In genomic region chr7:3578399-3578798, GRCh38 we compare ENCODE assay signal across 17 cellular contexts.
A peak's percentile ranks its signal among the peaks of the same experiment; 100 is the strongest.
DNase-seq lines count a peak whose midpoint lies in the region; TF ChIP-seq lines count a peak whose summit lies in the region.
"Had no signal": no experiment of that assay in that cellular context is flagged by ENCODE, and none has a peak within 500 bp of the region (broad histone marks: within the 10 kb centered on the region; RNA-seq: fewer than 3 reads in every experiment).

No MANE protein-coding gene starts in this region.

- H3K4me3 ChIP-seq in OCI-LY7 (ENCODE audit: low read depth, low read length, poor library complexity, severe bottlenecking), result no peak overlapping the region
- H3K4me3 ChIP-seq: BLaER1 had no signal

- POLR2A ChIA-PET in OCI-LY7 (lab: Charles Lee), result no interaction called here

- H3K9me2 ChIP-seq in OCI-LY7 (ENCODE audit: insufficient read depth, low read length), result no peaks in the 10 kb centered on the region

- H3K4me2 ChIP-seq in OCI-LY7 (ENCODE audit: low read length), result no peak overlapping the region
- H3K4me2 ChIP-seq: BLaER1 had no signal

- H3K4me3 Mint-ChIP-seq in activated CD4-positive, alpha-beta T cell treated with anti-CD3 and anti-CD28 coated beads, Interleukin-2, amount 10 ng/mL, durations not matched to agents 24 days and 14 days, result no peak overlapping the region
- H3K4me3 Mint-ChIP-seq in glutamatergic neuron (ENCODE audit: unreplicated experiment), result no peak overlapping the region
- H3K4me3 Mint-ChIP-seq: CD14-positive monocyte; CD4-positive, alpha-beta memory T cell; HFFc6 had no signal

- H4K20me1 ChIP-seq in OCI-LY7 (ENCODE audit: insufficient read depth, low read length), result no peaks in the 10 kb centered on the region
- H4K20me1 ChIP-seq: BLaER1 had no signal

- H3K27me3 Mint-ChIP-seq in activated CD4-positive, alpha-beta T cell treated with anti-CD3 and anti-CD28 coated beads, Interleukin-2, amount 10 ng/mL, durations not matched to agents 24 days and 14 days, result no peaks in the 10 kb centered on the region
- H3K27me3 Mint-ChIP-seq in glutamatergic neuron (ENCODE audit: unreplicated experiment), result peaks cover 10% of the 10 kb centered on the region

- BruUV-seq in OCI-LY7 (replicated peaks; lab: Mats Ljungman, UMichigan), result no TSS peak

- no peaks in the 10 kb centered on the region for H3K4me1 ChIP-seq in OCI-LY7 (ENCODE audit: insufficient read depth, low read length, poor library complexity, severe bottlenecking)
- H3K4me1 ChIP-seq: BLaER1 had no signal

- intact Hi-C loops in activated CD4-positive, alpha-beta T cell treated with anti-CD3 and anti-CD28 coated beads, Interleukin-2, amount 10 ng/mL, durations not matched to agents 24 days and 14 days (cut with micrococcal nuclease), result no loop called here
- intact Hi-C loops in OCI-LY7 (cut with micrococcal nuclease; ENCODE audit: unreplicated experiment), result no loop called here

- H3K36me3 ChIP-seq in OCI-LY7 (ENCODE audit: insufficient read depth, low read length), result no peaks in the 10 kb centered on the region
- H3K36me3 ChIP-seq: BLaER1 had no signal

- no peak overlapping the region for H3K27ac ChIP-seq in OCI-LY7 (ENCODE audit: low read depth, low read length, poor library complexity, severe bottlenecking)
- H3K27ac ChIP-seq: BLaER1, HL-60 had no signal

- peak; percentile 33 for DNase-seq in activated CD4-positive, alpha-beta T cell treated with anti-CD3 and anti-CD28 coated beads, Interleukin-2, amount 10 ng/mL, durations not matched to agents 24 days and 14 days
- DNase-seq in activated CD4-positive, alpha-beta T cell treated with anti-CD3 and anti-CD28 coated beads for 1 hour, result no peak
- DNase-seq in OCI-LY7 (ENCODE audit: low spot score) (peak; percentile 33), glutamatergic neuron (peak; percentile 34), iPS-NIHi11 (ENCODE audit: low spot score) (no peak), DMS53 (lab: John Stamatoyannopoulos, UW) (no peak), HUDEP-2 (lab: John Stamatoyannopoulos, UW; ENCODE audit: unreplicated experiment in 76 of 76) (no peak)
- DNase-seq: 8988T, Calu3, GOT3, H7, HFFc6, IMR-90 had no signal

- H3K27ac Mint-ChIP-seq in activated CD4-positive, alpha-beta T cell treated with anti-CD3 and anti-CD28 coated beads, Interleukin-2, amount 10 ng/mL, durations not matched to agents 24 days and 14 days, result no peak overlapping the region
- no peak overlapping the region for H3K27ac Mint-ChIP-seq in glutamatergic neuron (ENCODE audit: unreplicated experiment)
- H3K27ac Mint-ChIP-seq: CD14-positive monocyte; CD4-positive, alpha-beta memory T cell; HFFc6 had no signal

- H3K9me3 ChIP-seq in OCI-LY7 (ENCODE audit: low read length), result 0 out of 2 replicates have a peak, but pooled peaks cover 10% of the 10 kb centered on the region

- H3K36me3 Mint-ChIP-seq in activated CD4-positive, alpha-beta T cell treated with anti-CD3 and anti-CD28 coated beads, Interleukin-2, amount 10 ng/mL, durations not matched to agents 24 days and 14 days (ENCODE audit: low read depth), result no peaks in the 10 kb centered on the region
- peaks cover 51% of the 10 kb centered on the region for H3K36me3 Mint-ChIP-seq in glutamatergic neuron (ENCODE audit: unreplicated experiment)
- H3K36me3 Mint-ChIP-seq: CD14-positive monocyte; CD4-positive, alpha-beta memory T cell had no signal

- H3K79me2 ChIP-seq in OCI-LY7 (ENCODE audit: insufficient read depth, low read depth, low read length), result no peaks in the 10 kb centered on the region

- no peaks in the 10 kb centered on the region for H3K4me1 Mint-ChIP-seq in activated CD4-positive, alpha-beta T cell treated with anti-CD3 and anti-CD28 coated beads, Interleukin-2, amount 10 ng/mL, durations not matched to agents 24 days and 14 days
- peaks cover 6% of the 10 kb centered on the region for H3K4me1 Mint-ChIP-seq in glutamatergic neuron (ENCODE audit: low read depth, unreplicated experiment)
- H3K4me1 Mint-ChIP-seq: CD14-positive monocyte; CD4-positive, alpha-beta memory T cell had no signal

- H3K9me3 Mint-ChIP-seq in activated CD4-positive, alpha-beta T cell treated with anti-CD3 and anti-CD28 coated beads, Interleukin-2, amount 10 ng/mL, durations not matched to agents 24 days and 14 days, result peaks cover 23% of the 10 kb centered on the region
- H3K9me3 Mint-ChIP-seq in glutamatergic neuron (ENCODE audit: unreplicated experiment), result peaks cover 21% of the 10 kb centered on the region

- CTCF ChIA-PET in OCI-LY7 (lab: Charles Lee; ENCODE audit: unreplicated experiment), result no interaction called here

- TF ChIP-seq CTCF in OCI-LY7 (conservative IDR thresholded peaks at IDR 0.05; ENCODE audit: low read length) (no peak), glutamatergic neuron (IDR thresholded peaks at IDR 0.05; ENCODE audit: partially characterized antibody, unreplicated experiment) (no peak)

- H2AFZ ChIP-seq in OCI-LY7 (ENCODE audit: low read length), result no peak overlapping the region

Comparison
In these comparisons a context has a peak if more than half of its experiments do, and no peak if none do; other contexts are left out.
1. DNase-seq: peak in activated CD4-positive, alpha-beta T cell treated with anti-CD3 and anti-CD28 coated beads, Interleukin-2, amount 10 ng/mL, durations not matched to agents 24 days and 14 days (single experiment), OCI-LY7 (single experiment) and glutamatergic neuron (single experiment); none in activated CD4-positive, alpha-beta T cell treated with anti-CD3 and anti-CD28 coated beads for 1 hour (single experiment), iPS-NIHi11 (single experiment), DMS53 (single experiment) and HUDEP-2 (0 of 76).